Comparison of ENCODE assay signal across 16 cellular contexts in the genomic region with DNA sequence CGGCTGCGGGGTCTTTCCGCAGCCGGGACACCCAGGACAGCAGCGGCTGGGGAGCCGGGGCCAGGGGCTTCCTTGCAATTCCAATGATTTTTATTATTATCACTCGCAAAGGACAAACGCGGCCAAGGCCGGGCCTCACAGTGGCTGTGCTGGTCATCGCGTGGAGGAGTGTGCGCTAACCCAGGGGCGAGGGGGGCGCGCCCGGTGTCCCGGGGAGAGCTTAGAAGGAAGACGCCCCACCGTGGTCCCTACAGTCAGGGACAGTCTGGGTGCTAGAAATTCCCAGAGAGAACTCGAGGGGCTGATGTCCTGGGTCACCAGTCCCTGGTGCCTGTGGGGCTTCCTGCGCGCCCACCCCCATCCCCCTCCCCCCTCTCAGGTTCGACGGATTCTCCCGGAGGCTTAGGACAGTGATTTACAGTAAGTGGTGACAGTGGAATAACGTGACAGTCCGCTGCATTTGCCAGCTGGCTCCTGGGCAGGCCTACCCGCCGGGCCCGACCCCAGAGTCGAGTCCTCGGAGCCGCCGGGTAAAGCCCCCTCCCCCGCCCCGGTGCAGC. TPM values are rescaled to one million over a fixed set of nuclear protein-coding genes. Genes with fewer than 3 reads are reported as not detected.
A peak's percentile ranks its signal among the peaks of the same experiment; 100 is the strongest.
DNase-seq lines count a peak whose midpoint lies in the region; ATAC-seq lines count a peak whose summit lies in the region.
"Had no signal": no experiment of that assay in that cellular context is flagged by ENCODE, and none has a peak within 500 bp of the region (broad histone marks: within the 10 kb centered on the region; RNA-seq: fewer than 3 reads in every experiment).

No MANE protein-coding gene starts in this region.

- H3K9me3 ChIP-seq in skeletal muscle tissue (ENCODE audit: control insufficient read depth in 3 of 3, low read length in 3 of 3), result no peaks in the 10 kb centered on the region
- H3K9me3 ChIP-seq: colonic mucosa, pancreas had no signal

- peak overlapping the region; percentile 34 for H3K4me3 ChIP-seq in H7 (ENCODE audit: insufficient read depth, low read depth, low read length)
- no peak overlapping the region for H3K4me3 ChIP-seq in skeletal muscle tissue (ENCODE audit: low read length in 3 of 3)
- H3K4me3 ChIP-seq: colonic mucosa, GM12878 had no signal

- H3K27me3 ChIP-seq in H7 (ENCODE audit: control insufficient read depth, insufficient read depth, low read length) (peaks cover 100% of the 10 kb centered on the region), skeletal muscle tissue (ENCODE audit: control insufficient read depth in 3 of 3, insufficient read depth in 3 of 3, low read length in 3 of 3) (peaks cover 53 to 67% (median 59%) of the 10 kb centered on the region in 3 donors)
- H3K27me3 ChIP-seq: pancreas had no signal

- no peak overlapping the region for H3K9ac ChIP-seq in skeletal muscle tissue (ENCODE audit: low read depth in 1 of 3, low read length in 3 of 3)

- DNase-seq in H7, result no peak
- DNase-seq in kidney tubule cell (ENCODE audit: low spot score), result peak; percentile 7
- DNase-seq in COLO829 (ENCODE audit: low spot score), result no peak
- no peak for DNase-seq in glomerular visceral epithelial cell (ENCODE audit: extremely low spot score)
- DNase-seq: activated CD8-positive, alpha-beta memory T cell treated with anti-CD3 and anti-CD28 coated beads for 24 hours; amygdala; colonic mucosa; NCI-H2171; stimulated activated naive B cell treated with anti-CD40 and anti-IgM and Interleukin-4, amounts not matched to agents 10 μg/mL and 1 μg/mL and 100 μg/mL, for 72 hours had no signal

- ATAC-seq in GM21576 (IDR thresholded peaks at IDR 0.05; ENCODE audit: unreplicated experiment) (no peak), GM21723 (IDR thresholded peaks at IDR 0.05; ENCODE audit: unreplicated experiment) (no peak)
- ATAC-seq: GM12878 had no signal

- peaks cover 0 to 5% (median 0%) of the 10 kb centered on the region in 3 donors for H3K4me1 ChIP-seq in skeletal muscle tissue (ENCODE audit: control insufficient read depth in 3 of 3, insufficient read depth in 3 of 3, low read length in 3 of 3)
- H3K4me1 ChIP-seq: colonic mucosa, pancreas had no signal

- H3K27ac ChIP-seq in cingulate gyrus (ENCODE audit: low read depth, low read length), result peak overlapping the region; percentile 69
- H3K27ac ChIP-seq in skeletal muscle tissue (ENCODE audit: low read depth, low read length), result peak overlapping the region; percentile 12
- H3K27ac ChIP-seq: colonic mucosa, pancreas had no signal

- H3K36me3 ChIP-seq in H7 (replicated peaks; ENCODE audit: control insufficient read depth, insufficient read depth, low read length) (no peaks in the 10 kb centered on the region), skeletal muscle tissue (ENCODE audit: control insufficient read depth in 3 of 3, insufficient read depth in 3 of 3, low read length in 3 of 3) (no peaks in the 10 kb centered on the region)
- H3K36me3 ChIP-seq: colonic mucosa, pancreas had no signal

RNA-seq across cellular contexts. Expression of gene FOXC1, which starts 9.5 kb away (rescaled TPM):
- total RNA-seq in H7 (2014; rRNA removed; shearing (Covaris generic)), result 3.7 and 6.8 TPM in 2 replicates
- 1.6 TPM for total RNA-seq in skeletal muscle tissue
- total RNA-seq: activated T-helper 17 cell treated with anti-CD3 and anti-CD28 coated beads, Interleukin-2, amount 50 U/mL, for 72 hours had no signal
